Comparison of ENCODE assay signal across 14 cellular contexts in the genomic region with DNA sequence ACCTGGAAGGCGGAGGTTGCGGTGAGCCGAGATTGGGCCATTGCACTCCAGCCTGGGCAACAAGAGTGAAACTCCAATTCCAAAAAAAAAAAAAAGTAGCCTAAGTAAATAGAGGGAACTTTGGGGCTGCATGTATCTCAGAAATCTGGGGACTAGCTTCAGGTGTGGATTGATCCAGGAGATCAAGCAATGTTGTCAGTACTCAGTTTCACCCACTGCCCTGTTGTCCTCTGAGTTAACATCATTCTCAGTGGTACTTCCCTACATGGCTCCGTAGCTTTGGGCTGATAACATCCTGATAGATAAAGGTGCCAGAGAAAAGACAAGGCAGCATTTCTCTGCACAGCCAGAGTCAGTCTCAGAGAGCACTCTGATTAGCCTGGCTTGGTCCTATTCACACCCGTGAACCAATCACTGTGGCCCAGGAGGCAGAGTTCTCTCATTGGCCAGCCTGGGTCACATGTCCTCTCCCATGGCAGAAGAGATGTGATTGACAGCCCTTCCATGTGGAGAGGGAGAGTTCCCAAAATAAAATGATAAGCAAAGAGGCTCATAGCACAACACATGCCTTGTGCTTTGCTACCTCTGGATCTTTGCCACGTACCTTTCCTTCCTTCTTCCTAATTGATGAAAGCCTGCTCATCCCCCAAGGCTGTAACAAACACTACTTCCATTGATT.
A peak's percentile ranks its signal among the peaks of the same experiment; 100 is the strongest.
DNase-seq lines count a peak whose midpoint lies in the region; ATAC-seq and TF ChIP-seq lines count a peak whose summit lies in the region.
"Had no signal": no experiment of that assay in that cellular context is flagged by ENCODE, and none has a peak within 500 bp of the region (broad histone marks: within the 10 kb centered on the region; RNA-seq: fewer than 3 reads in every experiment).

No MANE protein-coding gene starts in this region.

- H3K4me3 ChIP-seq in HAP-1 = no peak overlapping the region
- H3K4me3 ChIP-seq in gastrocnemius medialis = no peak overlapping the region
- H3K4me3 ChIP-seq: Peyer's patch had no signal

- H3K4me1 ChIP-seq in HAP-1 = no peaks in the 10 kb centered on the region
- peaks cover 5% of the 10 kb centered on the region for H3K4me1 ChIP-seq in foreskin keratinocyte
- H3K4me1 ChIP-seq in gastrocnemius medialis = peaks cover 20 to 22% of the 10 kb centered on the region in 2 donors
- H3K4me1 ChIP-seq: Peyer's patch had no signal

- POLR2A ChIA-PET in RWPE1 (lab: Yijun Ruan, JAX; ENCODE audit: low non-redundant PET) = no interaction called here

- intact Hi-C loops in gastrocnemius medialis (cut with DNase I; ENCODE audit: low total_unique reads) = no loop called here

- ATAC-seq in foreskin keratinocyte (peak; percentile 19), gastrocnemius medialis (peak; percentile 65 to 83), esophagus mucosa (no peak), GM21390 (IDR thresholded peaks at IDR 0.05; ENCODE audit: unreplicated experiment) (no peak), HG02763 (IDR thresholded peaks at IDR 0.05; ENCODE audit: unreplicated experiment) (no peak)

- CTCF ChIA-PET in RWPE1 (lab: Yijun Ruan, JAX) = no interaction called here

- in situ Hi-C loops in HAP-1 (cut with MboI; ENCODE audit: low sequenced_read_pairs) (no loop called here), gastrocnemius medialis (cut with MboI; ENCODE audit: low sequenced_read_pairs in 4 of 4) (no loop called here)

- DNase-seq in HAP-1 (ENCODE audit: low spot score in 2 of 2) (peak; percentile 9 to 43), RWPE1 (ENCODE audit: low spot score) (peak; percentile 41), foreskin keratinocyte (no peak), gastrocnemius medialis (peak; percentile 49 to 50)
- DNase-seq: activated CD4-positive, CD25-positive, alpha-beta regulatory T cell; activated gamma-delta T cell; anterior cingulate cortex; immature natural killer cell; NCI-H2107; NCI-H526 treated with DMSO at 0.1 percent for 48 hours; Peyer's patch had no signal

- peaks cover 68% of the 10 kb centered on the region for H3K36me3 ChIP-seq in HAP-1 (replicated peaks)
- peaks cover 0 to 43% of the 10 kb centered on the region in 2 donors for H3K36me3 ChIP-seq in gastrocnemius medialis

- no peak for TF ChIP-seq POLR2A in gastrocnemius medialis (IDR thresholded peaks at IDR 0.05)

- no peaks in the 10 kb centered on the region for H3K27me3 ChIP-seq in HAP-1 (ENCODE audit: low read depth)
- no peaks in the 10 kb centered on the region for H3K27me3 ChIP-seq in foreskin keratinocyte
- no peaks in the 10 kb centered on the region for H3K27me3 ChIP-seq in gastrocnemius medialis
- H3K27me3 ChIP-seq: Peyer's patch had no signal

- H3K27ac ChIP-seq in RWPE1 = no peak overlapping the region
- no peak overlapping the region for H3K27ac ChIP-seq in foreskin keratinocyte
- peak overlapping the region; percentile 62 to 87 (median 79) for H3K27ac ChIP-seq in gastrocnemius medialis
- H3K27ac ChIP-seq: Peyer's patch had no signal

- no peak for TF ChIP-seq CTCF in RWPE1 (conservative IDR thresholded peaks at IDR 0.05; ENCODE audit: low read depth)
- no peak for TF ChIP-seq CTCF in foreskin keratinocyte (conservative IDR thresholded peaks at IDR 0.05)
- TF ChIP-seq CTCF in gastrocnemius medialis (IDR thresholded peaks at IDR 0.05 in 4 of 5, conservative IDR thresholded peaks at IDR 0.05 in 1 of 5) = no peak

- H3K9me3 ChIP-seq in HAP-1 (no peaks in the 10 kb centered on the region), gastrocnemius medialis (no peaks in the 10 kb centered on the region)
- H3K9me3 ChIP-seq: Peyer's patch had no signal

Comparison
In these comparisons a context has a peak if more than half of its experiments do, and no peak if none do; other contexts are left out.
1. DNase-seq: peak in HAP-1 (2 of 2), RWPE1 (single experiment) and gastrocnemius medialis (2 of 2); none in foreskin keratinocyte (0 of 2).
2. H3K27ac ChIP-seq: peak in gastrocnemius medialis (4 of 4); none in RWPE1 (single experiment) and foreskin keratinocyte (single experiment).
3. ATAC-seq: peak in foreskin keratinocyte (single experiment) and gastrocnemius medialis (2 of 2); none in esophagus mucosa (single experiment), GM21390 (single experiment) and HG02763 (single experiment).